ENCODE assay signal across 21 cellular contexts in genomic region chr11:123217897-123218296, GRCh38. TPM values are rescaled to one million over a fixed set of nuclear protein-coding genes. Genes with fewer than 3 reads are reported as not detected.
DNase-seq lines count a peak whose midpoint lies in the region; ATAC-seq and TF ChIP-seq lines count a peak whose summit lies in the region.
"Had no signal": no experiment of that assay in that cellular context is flagged by ENCODE, and none has a peak within 500 bp of the region (broad histone marks: within the 10 kb centered on the region; RNA-seq: fewer than 3 reads in every experiment).

No MANE protein-coding gene starts in this region.

- peak; percentile 1 for DNase-seq in activated CD8-positive, alpha-beta memory T cell treated with anti-CD3 and anti-CD28 coated beads, Interleukin-2, amount 10 ng/mL, durations not matched to agents 7 days and 5 days
- no peak for DNase-seq in activated CD8-positive, alpha-beta memory T cell treated with anti-CD3 and anti-CD28 coated beads, Interleukin-2, amount 50 U/mL, for 48 hours
- DNase-seq in chondrocyte (ENCODE audit: low spot score) = no peak
- DNase-seq in activated naive CD4-positive, alpha-beta T cell treated with anti-CD3 and anti-CD28 coated beads for 36 hours = no peak
- no peak for DNase-seq in iPS-NIHi11 (ENCODE audit: low spot score)
- no peak for DNase-seq in colonic mucosa
- DNase-seq: activated gamma-delta T cell; CD4-positive, alpha-beta T cell; DND-41; glutamatergic neuron; Kasumi-1; midbrain; NCI-H1417; occipital lobe; T-helper 2 cell; thyroid gland had no signal

- H3K27ac ChIP-seq in muscle layer of duodenum (ENCODE audit: low read length) = peak overlapping the region; percentile 7
- no peak overlapping the region for H3K27ac ChIP-seq in colonic mucosa
- H3K27ac ChIP-seq: ascending aorta, thyroid gland had no signal

- H3K4me3 ChIP-seq in muscle layer of duodenum (ENCODE audit: low read depth in 1 of 2, low read length in 2 of 2) (no peak overlapping the region), colonic mucosa (no peak overlapping the region)
- H3K4me3 ChIP-seq: ascending aorta, thyroid gland had no signal

- CTCF ChIA-PET in activated CD8-positive, alpha-beta memory T cell treated with anti-CD3 and anti-CD28 coated beads, Interleukin-2, amount 10 ng/mL, durations not matched to agents 7 days and 5 days (lab: Charles Lee) = interaction anchor here (1.9 kb wide), 1 partner anchor 29 kb away, joined by 7 read pairs; no protein-coding TSS in a partner anchor
- CTCF ChIA-PET in activated naive CD4-positive, alpha-beta T cell treated with anti-CD3 and anti-CD28 coated beads for 36 hours (lab: Charles Lee) = interaction anchor here (0.6 to 0.7 kb wide), 2 partner anchors 30 to 103 kb away, joined by 4 read pairs; no protein-coding TSS in a partner anchor

- H3K4me3 Mint-ChIP-seq in activated CD8-positive, alpha-beta memory T cell treated with anti-CD3 and anti-CD28 coated beads, Interleukin-2, amount 10 ng/mL, durations not matched to agents 7 days and 5 days = no peak overlapping the region
- H3K4me3 Mint-ChIP-seq in chondrocyte (ENCODE audit: unreplicated experiment) = no peak overlapping the region
- no peak overlapping the region for H3K4me3 Mint-ChIP-seq in activated naive CD4-positive, alpha-beta T cell treated with anti-CD3 and anti-CD28 coated beads for 36 hours
- H3K4me3 Mint-ChIP-seq: CD4-positive, alpha-beta T cell had no signal

- H3K27ac Mint-ChIP-seq in activated CD8-positive, alpha-beta memory T cell treated with anti-CD3 and anti-CD28 coated beads, Interleukin-2, amount 10 ng/mL, durations not matched to agents 7 days and 5 days = no peak overlapping the region
- H3K27ac Mint-ChIP-seq in chondrocyte (ENCODE audit: unreplicated experiment) = peak overlapping the region; percentile 74
- no peak overlapping the region for H3K27ac Mint-ChIP-seq in activated naive CD4-positive, alpha-beta T cell treated with anti-CD3 and anti-CD28 coated beads for 36 hours
- H3K27ac Mint-ChIP-seq: CD4-positive, alpha-beta T cell had no signal

- H3K36me3 ChIP-seq in muscle layer of duodenum (ENCODE audit: control insufficient read depth in 1 of 2, insufficient read depth in 2 of 2, low read length in 2 of 2) = no peaks in the 10 kb centered on the region
- H3K36me3 ChIP-seq in colonic mucosa = no peaks in the 10 kb centered on the region
- H3K36me3 ChIP-seq: ascending aorta, thyroid gland had no signal

- no peaks in the 10 kb centered on the region for H3K4me1 Mint-ChIP-seq in activated CD8-positive, alpha-beta memory T cell treated with anti-CD3 and anti-CD28 coated beads, Interleukin-2, amount 10 ng/mL, durations not matched to agents 7 days and 5 days
- H3K4me1 Mint-ChIP-seq in chondrocyte (ENCODE audit: low read depth) = peaks cover 16% of the 10 kb centered on the region
- H3K4me1 Mint-ChIP-seq in activated naive CD4-positive, alpha-beta T cell treated with anti-CD3 and anti-CD28 coated beads for 36 hours (ENCODE audit: low read depth) = no peaks in the 10 kb centered on the region

- intact Hi-C loops in activated naive CD4-positive, alpha-beta T cell treated with anti-CD3 and anti-CD28 coated beads for 36 hours (cut with micrococcal nuclease) = no loop called here
- intact Hi-C loops in colonic mucosa (cut with DNase I) = no loop called here

- TF ChIP-seq CTCF in chondrocyte (IDR thresholded peaks at IDR 0.05) = no peak
- TF ChIP-seq CTCF in colonic mucosa (IDR thresholded peaks at IDR 0.05) = no peak

- peaks cover 5 to 10% of the 10 kb centered on the region in 2 donors for H3K9me3 ChIP-seq in muscle layer of duodenum (ENCODE audit: control insufficient read depth in 1 of 2, low read length in 2 of 2)
- H3K9me3 ChIP-seq in colonic mucosa = no peaks in the 10 kb centered on the region
- H3K9me3 ChIP-seq: thyroid gland had no signal

- no peak for ATAC-seq in activated CD8-positive, alpha-beta memory T cell treated with anti-CD3 and anti-CD28 coated beads, Interleukin-2, amount 10 ng/mL, durations not matched to agents 7 days and 5 days
- ATAC-seq in GM18909 (IDR thresholded peaks at IDR 0.05; ENCODE audit: poor library complexity, unreplicated experiment) = no peak
- ATAC-seq: activated CD4-positive, CD25-positive, alpha-beta regulatory T cell treated with anti-CD3 and anti-CD28 coated beads, Interleukin-2, amount 50 U/mL, for 24 hours; Right ventricle myocardium inferior had no signal

- H3K27me3 ChIP-seq in muscle layer of duodenum (ENCODE audit: low read depth, low read length) (no peaks in the 10 kb centered on the region), colonic mucosa (no peaks in the 10 kb centered on the region)
- H3K27me3 ChIP-seq: ascending aorta, thyroid gland had no signal

- H3K27me3 Mint-ChIP-seq in activated CD8-positive, alpha-beta memory T cell treated with anti-CD3 and anti-CD28 coated beads, Interleukin-2, amount 10 ng/mL, durations not matched to agents 7 days and 5 days = peaks cover 46% of the 10 kb centered on the region
- no peaks in the 10 kb centered on the region for H3K27me3 Mint-ChIP-seq in chondrocyte (ENCODE audit: low read depth)
- H3K27me3 Mint-ChIP-seq in activated naive CD4-positive, alpha-beta T cell treated with anti-CD3 and anti-CD28 coated beads for 36 hours (ENCODE audit: low read depth) = peaks cover 2% of the 10 kb centered on the region

- no peak overlapping the region for H3K9ac ChIP-seq in colonic mucosa (ENCODE audit: low read depth in 2 of 2, low read length in 2 of 2)

- no peaks in the 10 kb centered on the region for H3K9me3 Mint-ChIP-seq in activated CD8-positive, alpha-beta memory T cell treated with anti-CD3 and anti-CD28 coated beads, Interleukin-2, amount 10 ng/mL, durations not matched to agents 7 days and 5 days (ENCODE audit: low read depth)
- peaks cover 15% of the 10 kb centered on the region for H3K9me3 Mint-ChIP-seq in chondrocyte (ENCODE audit: low read depth)
- H3K9me3 Mint-ChIP-seq in activated naive CD4-positive, alpha-beta T cell treated with anti-CD3 and anti-CD28 coated beads for 36 hours = peaks cover 4% of the 10 kb centered on the region

- H3K4me1 ChIP-seq in muscle layer of duodenum (ENCODE audit: control insufficient read depth in 1 of 2, insufficient read depth in 2 of 2, low read length in 2 of 2) (peaks cover 0 to 7% of the 10 kb centered on the region in 2 donors), colonic mucosa (no peaks in the 10 kb centered on the region)
- H3K4me1 ChIP-seq: ascending aorta, thyroid gland had no signal

- H3K36me3 Mint-ChIP-seq in activated CD8-positive, alpha-beta memory T cell treated with anti-CD3 and anti-CD28 coated beads, Interleukin-2, amount 10 ng/mL, durations not matched to agents 7 days and 5 days = peaks cover 2% of the 10 kb centered on the region
- no peaks in the 10 kb centered on the region for H3K36me3 Mint-ChIP-seq in chondrocyte (ENCODE audit: low read depth)
- no peaks in the 10 kb centered on the region for H3K36me3 Mint-ChIP-seq in activated naive CD4-positive, alpha-beta T cell treated with anti-CD3 and anti-CD28 coated beads for 36 hours (ENCODE audit: low read depth)

RNA-seq across cellular contexts. Expression of gene CLMP, which starts 22.8 kb away (rescaled TPM):
- total RNA-seq in activated CD8-positive, alpha-beta memory T cell treated with anti-CD3 and anti-CD28 coated beads, Interleukin-2, amount 10 ng/mL, durations not matched to agents 7 days and 5 days = under 1 TPM in 1 of 2 experiments, not detected in 1; 0.58 TPM
- total RNA-seq in chondrocyte (4.8 to 21.4 TPM (median 6.6 TPM) in 3 replicates), colonic mucosa (10 to 100 TPM in 1 of 2 donors, 1 to 10 TPM in 1; 3.3 to 13.2 TPM)
- under 1 TPM; 0.14 to 0.15 TPM for total RNA-seq in activated naive CD4-positive, alpha-beta T cell treated with anti-CD3 and anti-CD28 coated beads for 36 hours
